In the genomic region with DNA sequence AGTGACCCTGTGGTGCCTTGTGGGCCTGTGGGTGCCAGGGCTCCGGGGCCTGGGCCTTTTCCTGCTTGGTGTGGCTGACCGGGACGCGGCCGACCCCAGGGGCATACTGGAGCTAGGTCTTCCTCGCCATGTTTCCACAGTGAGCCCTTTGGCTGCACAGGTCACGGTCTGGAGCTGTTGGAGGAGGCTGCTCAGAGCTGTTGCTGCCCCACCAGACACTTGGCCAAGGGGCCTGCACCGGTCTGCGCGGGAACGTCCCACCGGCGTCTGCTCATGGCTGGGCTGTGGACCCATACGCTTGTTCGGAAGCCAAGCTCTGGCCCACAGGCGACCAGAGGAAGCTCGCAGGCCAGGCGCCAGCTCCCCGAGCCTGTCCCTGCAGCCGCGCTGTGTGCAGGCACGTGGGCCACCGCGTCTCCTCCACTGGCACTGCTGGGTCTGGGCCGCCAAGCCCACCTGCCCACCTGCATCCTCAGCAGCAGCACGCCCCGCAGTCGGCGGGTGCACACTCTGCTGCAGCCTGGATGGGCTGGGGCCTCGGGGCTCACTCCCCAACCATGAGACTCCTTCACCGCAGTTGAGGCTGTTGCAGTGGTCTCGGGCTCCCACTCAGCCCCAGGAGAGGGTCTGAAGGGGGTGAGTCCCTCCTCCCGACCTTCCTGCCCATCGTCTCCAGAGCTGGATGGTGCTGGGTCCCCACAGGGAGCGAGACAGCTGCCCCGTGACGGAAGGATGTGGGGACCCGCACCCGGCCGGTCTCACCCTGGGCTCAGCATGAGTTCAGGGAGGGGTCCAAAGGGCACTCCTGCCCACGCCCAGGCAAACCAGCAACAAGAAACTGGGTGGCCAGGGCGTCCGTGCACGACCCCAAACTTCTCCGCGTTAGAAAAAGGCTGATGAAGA, we compare ENCODE assay signal across 10 cellular contexts. TPM values are rescaled to one million over a fixed set of nuclear protein-coding genes. Genes with fewer than 3 reads are reported as not detected.
DNase-seq lines count a peak whose midpoint lies in the region; ATAC-seq and TF ChIP-seq lines count a peak whose summit lies in the region.
"Had no signal": no experiment of that assay in that cellular context is flagged by ENCODE, and none has a peak within 500 bp of the region (broad histone marks: within the 10 kb centered on the region; RNA-seq: fewer than 3 reads in every experiment).

No MANE protein-coding gene starts in this region.

- H3F3A ChIP-seq in SK-N-SH (replicated peaks; ENCODE audit: insufficient read depth): peaks cover 31% of the 10 kb centered on the region

- DNase-seq in SK-N-SH (peak; percentile 32), esophagus squamous epithelium (lab: John Stamatoyannopoulos, UW) (no peak), upper lobe of right lung (no peak), SKM-1 treated with dmso at 0.1 percent for 144 hours (lab: John Stamatoyannopoulos, UW; ENCODE audit: unreplicated experiment) (no peak), activated gamma-delta T cell (lab: John Stamatoyannopoulos, UW) (no peak)
- DNase-seq: 8988T, activated B cell treated with CpG ODN at 0.5 μM for 24 hours had no signal

- intact Hi-C loops in esophagus squamous epithelium (cut with DNase I) (loop anchor here (10.0 kb wide), 1 partner anchor 138 kb away; no protein-coding TSS in a partner anchor), upper lobe of right lung (cut with DNase I) (no loop called here)

- H3K9ac ChIP-seq in SK-N-SH: no peak overlapping the region
- no peak overlapping the region for H3K9ac ChIP-seq in muscle layer of colon (ENCODE audit: low read length)

- CTCF ChIA-PET in SK-N-SH (lab: Yijun Ruan, JAX): interaction anchor here (0.5 to 7.4 kb wide), 8 partner anchors 9 to 132 kb away, joined by 3 to 86 read pairs (median 6); a partner anchor contains a TSS

- H4K20me1 ChIP-seq in SK-N-SH (ENCODE audit: insufficient read depth): no peaks in the 10 kb centered on the region

- no peak overlapping the region for H3K4me2 ChIP-seq in SK-N-SH

- WGBS in SK-N-SH (ENCODE audit: low lambda C conversion rate): 95% methylated on average over 26 of the region's 46 CpGs
- WGBS in esophagus squamous epithelium, 2 donors: 51 to 62% methylated on average over 6 to 9 of the region's 46 CpGs

- ATAC-seq in SK-N-SH treated with all-trans-retinoic acid at 6 μM for 48 hours: no peak
- ATAC-seq in upper lobe of right lung: peak; percentile 66
- ATAC-seq in GM18861 (IDR thresholded peaks at IDR 0.05; ENCODE audit: unreplicated experiment): no peak

- TF ChIP-seq RAD21 in SK-N-SH (IDR thresholded peaks at IDR 0.05; ENCODE audit: low read length): no peak

- no peaks in the 10 kb centered on the region for H3K9me2 ChIP-seq in SK-N-SH

- no peak for TF ChIP-seq POLR2A in esophagus squamous epithelium (IDR thresholded peaks at IDR 0.05)

- no peak overlapping the region for H3K4me3 ChIP-seq in SK-N-SH (ENCODE audit: low read depth in 2 of 2, low read length in 1 of 2)
- H3K4me3 ChIP-seq in esophagus squamous epithelium: peak overlapping the region in 1 of 4 donors; percentile 10
- H3K4me3 ChIP-seq in muscle layer of colon (ENCODE audit: low read depth in 1 of 2, low read length in 2 of 2): no peak overlapping the region
- H3K4me3 ChIP-seq in upper lobe of right lung: no peak overlapping the region

- POLR2A ChIA-PET in SK-N-SH (lab: Yijun Ruan, JAX): interaction anchor here (1.7 kb wide), 1 partner anchor 10 kb away, joined by 14 read pairs; no protein-coding TSS in a partner anchor

- H2AFZ ChIP-seq in SK-N-SH (ENCODE audit: low read depth): no peak overlapping the region

- H3K36me3 ChIP-seq in SK-N-SH (replicated peaks in 1 of 2; ENCODE audit: control insufficient read depth in 1 of 2, insufficient read depth in 2 of 2, low read length in 1 of 2): peaks cover 5 to 26% of the 10 kb centered on the region in 2 experiments
- peaks cover 0 to 38% (median 14%) of the 10 kb centered on the region in 3 donors for H3K36me3 ChIP-seq in esophagus squamous epithelium
- peaks cover 9% of the 10 kb centered on the region for H3K36me3 ChIP-seq in muscle layer of colon (ENCODE audit: insufficient read depth, low read length)
- H3K36me3 ChIP-seq in upper lobe of right lung: peaks cover 22% of the 10 kb centered on the region

- H3K27ac ChIP-seq in SK-N-SH (ENCODE audit: low read depth in 2 of 2, low read length in 1 of 2) (no peak overlapping the region; a peak in 1 of 4 replicates), esophagus squamous epithelium (peak overlapping the region; percentile 39 to 80 (median 74)), muscle layer of colon (ENCODE audit: low read depth, low read length) (peak overlapping the region; percentile 17), upper lobe of right lung (peak overlapping the region; percentile 77)

- no peaks in the 10 kb centered on the region for H3K79me2 ChIP-seq in SK-N-SH (ENCODE audit: insufficient read depth)

- no peak for TF ChIP-seq EP300 in SK-N-SH (IDR thresholded peaks at IDR 0.05; ENCODE audit: borderline replicate concordance in 1 of 2, low read depth in 1 of 2, low read length in 1 of 2)

- TF ChIP-seq CTCF in SK-N-SH (IDR thresholded peaks at IDR 0.05) (no peak), esophagus squamous epithelium (IDR thresholded peaks at IDR 0.05) (no peak), upper lobe of right lung (IDR thresholded peaks at IDR 0.05) (no peak)

- no peaks in the 10 kb centered on the region for H3K27me3 ChIP-seq in SK-N-SH (ENCODE audit: insufficient read depth)
- H3K27me3 ChIP-seq in esophagus squamous epithelium: no peaks in the 10 kb centered on the region
- H3K27me3 ChIP-seq in muscle layer of colon (ENCODE audit: control insufficient read depth in 1 of 2, insufficient read depth in 2 of 2, low read length in 2 of 2): no peaks in the 10 kb centered on the region
- H3K27me3 ChIP-seq in upper lobe of right lung: no peaks in the 10 kb centered on the region

- H3K9me3 ChIP-seq in SK-N-SH: no peaks in the 10 kb centered on the region
- no peaks in the 10 kb centered on the region for H3K9me3 ChIP-seq in esophagus squamous epithelium
- H3K9me3 ChIP-seq in muscle layer of colon (ENCODE audit: low read length): no peaks in the 10 kb centered on the region
- no peaks in the 10 kb centered on the region for H3K9me3 ChIP-seq in upper lobe of right lung

- H3K4me1 ChIP-seq in SK-N-SH (ENCODE audit: control insufficient read depth in 1 of 2, insufficient read depth in 2 of 2, low read depth in 1 of 2, low read length in 1 of 2): peaks cover 4 to 19% of the 10 kb centered on the region in 2 experiments; a peak in 3 of 4 replicates
- H3K4me1 ChIP-seq in esophagus squamous epithelium: peaks cover 10 to 37% (median 25%) of the 10 kb centered on the region in 3 donors
- H3K4me1 ChIP-seq in muscle layer of colon (ENCODE audit: insufficient read depth, low read length): peaks cover 23% of the 10 kb centered on the region
- peaks cover 19% of the 10 kb centered on the region for H3K4me1 ChIP-seq in upper lobe of right lung

TF ChIP-seq in SK-N-SH treated with all-trans-retinoic acid at 6 μM for 48 hours, 23 proteins besides CTCF, POLR2A, EP300 and RAD21:
- no peak for TF ChIP-seq ZNF70 (CRISPR knock-in tag; IDR thresholded peaks at IDR 0.05)
- no peak for TF ChIP-seq OSR1 (CRISPR knock-in tag; IDR thresholded peaks at IDR 0.05)
- TF ChIP-seq ISL1 (CRISPR knock-in tag; IDR thresholded peaks at IDR 0.05): no peak
- TF ChIP-seq, protein P1, sequence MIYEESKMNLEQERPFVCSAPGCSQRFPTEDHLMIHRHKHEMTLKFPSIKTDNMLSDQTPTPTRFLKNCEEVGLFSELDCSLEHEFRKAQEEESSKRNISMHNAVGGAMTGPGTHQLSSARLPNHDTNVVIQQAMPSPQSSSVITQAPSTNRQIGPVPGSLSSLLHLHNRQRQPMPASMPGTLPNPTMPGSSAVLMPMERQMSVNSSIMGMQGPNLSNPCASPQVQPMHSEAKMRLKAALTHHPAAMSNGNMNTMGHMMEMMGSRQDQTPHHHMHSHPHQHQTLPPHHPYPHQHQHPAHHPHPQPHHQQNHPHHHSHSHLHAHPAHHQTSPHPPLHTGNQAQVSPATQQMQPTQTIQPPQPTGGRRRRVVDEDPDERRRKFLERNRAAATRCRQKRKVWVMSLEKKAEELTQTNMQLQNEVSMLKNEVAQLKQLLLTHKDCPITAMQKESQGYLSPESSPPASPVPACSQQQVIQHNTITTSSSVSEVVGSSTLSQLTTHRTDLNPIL (CRISPR knock-in tag; IDR thresholded peaks at IDR 0.05; ENCODE audit: low read depth): no peak

RNA-seq across cellular contexts. Expression of a gene that starts 15.5 kb away (rescaled TPM):
- polyA plus RNA-seq in SK-N-SH (2012; rRNA removed): 10.1 and 11.2 TPM in 2 replicates
- polyA plus RNA-seq in SK-N-SH (2012; cell fraction: cytosol; rRNA removed): 14.5 and 14.6 TPM in 2 replicates
- 8.8 and 12.4 TPM in 2 replicates for polyA plus RNA-seq in SK-N-SH (2012; cell fraction: nucleus; rRNA removed)
- total RNA-seq in esophagus squamous epithelium (1 to 10 TPM; 5.2 to 8.4 (median 7.2) TPM), upper lobe of right lung (7.8 TPM)

RNA-seq across cellular contexts. Expression of a gene that starts 49.2 kb away (rescaled TPM):
- polyA plus RNA-seq in SK-N-SH (2012; rRNA removed): 14.7 and 15.6 TPM in 2 replicates
- polyA plus RNA-seq in SK-N-SH (2012; cell fraction: cytosol; rRNA removed): 9.5 and 11.1 TPM in 2 replicates
- 59.9 and 69.2 TPM in 2 replicates for polyA plus RNA-seq in SK-N-SH (2012; cell fraction: nucleus; rRNA removed)
- 10 to 100 TPM; 27.6 to 57.8 (median 36.7) TPM for total RNA-seq in esophagus squamous epithelium
- 55.5 TPM for total RNA-seq in upper lobe of right lung

Comparison
In these comparisons a context has a peak if more than half of its experiments do, and no peak if none do; other contexts are left out.
1. H3K27ac ChIP-seq: peak in esophagus squamous epithelium (4 of 4), muscle layer of colon (single experiment) and upper lobe of right lung (single experiment); none in SK-N-SH (0 of 2).